In the genomic region with DNA sequence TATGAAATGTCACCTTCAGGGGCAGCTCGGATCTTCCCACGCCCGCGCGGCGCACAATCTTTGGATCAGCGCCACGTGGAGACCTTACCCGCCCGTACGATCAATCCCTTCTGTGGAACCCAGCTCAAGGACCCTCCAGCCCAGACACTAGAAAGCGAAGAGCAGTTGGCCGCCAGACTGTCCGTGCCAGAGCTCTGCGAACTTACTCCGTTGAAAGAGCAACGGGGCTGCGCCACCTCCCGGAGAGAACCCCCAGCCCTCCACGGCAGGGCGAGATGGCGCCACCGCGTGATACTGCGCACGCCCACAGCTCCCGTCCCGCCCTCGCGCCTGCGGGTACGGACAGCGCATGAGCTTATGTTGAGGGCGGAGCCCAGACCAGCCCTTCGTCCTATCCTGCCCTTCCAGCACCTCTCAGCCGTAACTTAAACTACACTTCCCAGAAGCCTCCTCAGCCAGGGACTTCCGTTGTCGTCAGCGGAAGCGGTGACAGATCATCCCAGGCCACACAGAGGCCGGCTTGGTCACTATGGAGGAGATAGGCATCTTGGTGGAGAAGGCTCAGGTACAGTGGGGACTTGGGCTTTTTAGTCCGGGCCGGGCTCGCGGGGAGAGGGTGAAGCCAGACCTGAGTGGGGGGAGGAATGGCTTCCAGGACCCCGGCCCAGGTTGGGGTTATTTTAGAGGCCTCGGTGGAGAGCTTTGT, we compare ENCODE assay signal across 1 cellular context.
TF ChIP-seq lines count a peak whose summit lies in the region.

A gene (plus strand): TSS at position 492 of the 706 bp plus-strand sequence. CDS start 38 bp downstream, at position 530.

TF ChIP-seq in K562, 482 proteins besides CTCF, POLR2A, EP300 and RAD21 (continued from another document and continues in another):
- TF ChIP-seq, protein P1, sequence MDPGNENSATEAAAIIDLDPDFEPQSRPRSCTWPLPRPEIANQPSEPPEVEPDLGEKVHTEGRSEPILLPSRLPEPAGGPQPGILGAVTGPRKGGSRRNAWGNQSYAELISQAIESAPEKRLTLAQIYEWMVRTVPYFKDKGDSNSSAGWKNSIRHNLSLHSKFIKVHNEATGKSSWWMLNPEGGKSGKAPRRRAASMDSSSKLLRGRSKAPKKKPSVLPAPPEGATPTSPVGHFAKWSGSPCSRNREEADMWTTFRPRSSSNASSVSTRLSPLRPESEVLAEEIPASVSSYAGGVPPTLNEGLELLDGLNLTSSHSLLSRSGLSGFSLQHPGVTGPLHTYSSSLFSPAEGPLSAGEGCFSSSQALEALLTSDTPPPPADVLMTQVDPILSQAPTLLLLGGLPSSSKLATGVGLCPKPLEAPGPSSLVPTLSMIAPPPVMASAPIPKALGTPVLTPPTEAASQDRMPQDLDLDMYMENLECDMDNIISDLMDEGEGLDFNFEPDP (CRISPR knock-in tag; IDR thresholded peaks at IDR 0.05) = no peak
- no peak for TF ChIP-seq DACH1 (IDR thresholded peaks at IDR 0.05; ENCODE audit: partially characterized antibody)
- TF ChIP-seq EWSR1 (IDR thresholded peaks at IDR 0.05; ENCODE audit: borderline replicate concordance, low read depth, partially characterized antibody) = no peak
- no peak for TF ChIP-seq NFYB (IDR thresholded peaks at IDR 0.05; ENCODE audit: extremely low read depth, insufficient read length)
- TF ChIP-seq SREBF2 (CRISPR knock-in tag; IDR thresholded peaks at IDR 0.05) = no peak
- TF ChIP-seq JUN (IDR thresholded peaks at IDR 0.05; ENCODE audit: borderline replicate concordance, low read depth, low read length) = peak; percentile 25; the same call in 1 of the 2 replicates
- TF ChIP-seq JUN (CRISPR knock-in tag; IDR thresholded peaks at IDR 0.05; ENCODE audit: borderline replicate concordance) = no peak
- TF ChIP-seq ZFP1 (CRISPR knock-in tag; IDR thresholded peaks at IDR 0.05) = no peak
- no peak for TF ChIP-seq POLR3A (IDR thresholded peaks at IDR 0.05; ENCODE audit: borderline replicate concordance, extremely low read depth, insufficient read depth, insufficient read length)
- TF ChIP-seq, protein P2, sequence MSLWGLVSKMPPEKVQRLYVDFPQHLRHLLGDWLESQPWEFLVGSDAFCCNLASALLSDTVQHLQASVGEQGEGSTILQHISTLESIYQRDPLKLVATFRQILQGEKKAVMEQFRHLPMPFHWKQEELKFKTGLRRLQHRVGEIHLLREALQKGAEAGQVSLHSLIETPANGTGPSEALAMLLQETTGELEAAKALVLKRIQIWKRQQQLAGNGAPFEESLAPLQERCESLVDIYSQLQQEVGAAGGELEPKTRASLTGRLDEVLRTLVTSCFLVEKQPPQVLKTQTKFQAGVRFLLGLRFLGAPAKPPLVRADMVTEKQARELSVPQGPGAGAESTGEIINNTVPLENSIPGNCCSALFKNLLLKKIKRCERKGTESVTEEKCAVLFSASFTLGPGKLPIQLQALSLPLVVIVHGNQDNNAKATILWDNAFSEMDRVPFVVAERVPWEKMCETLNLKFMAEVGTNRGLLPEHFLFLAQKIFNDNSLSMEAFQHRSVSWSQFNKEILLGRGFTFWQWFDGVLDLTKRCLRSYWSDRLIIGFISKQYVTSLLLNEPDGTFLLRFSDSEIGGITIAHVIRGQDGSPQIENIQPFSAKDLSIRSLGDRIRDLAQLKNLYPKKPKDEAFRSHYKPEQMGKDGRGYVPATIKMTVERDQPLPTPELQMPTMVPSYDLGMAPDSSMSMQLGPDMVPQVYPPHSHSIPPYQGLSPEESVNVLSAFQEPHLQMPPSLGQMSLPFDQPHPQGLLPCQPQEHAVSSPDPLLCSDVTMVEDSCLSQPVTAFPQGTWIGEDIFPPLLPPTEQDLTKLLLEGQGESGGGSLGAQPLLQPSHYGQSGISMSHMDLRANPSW (CRISPR knock-in tag; IDR thresholded peaks at IDR 0.05) = no peak; the same call in 1 of the 2 replicates
- TF ChIP-seq, protein P3, sequence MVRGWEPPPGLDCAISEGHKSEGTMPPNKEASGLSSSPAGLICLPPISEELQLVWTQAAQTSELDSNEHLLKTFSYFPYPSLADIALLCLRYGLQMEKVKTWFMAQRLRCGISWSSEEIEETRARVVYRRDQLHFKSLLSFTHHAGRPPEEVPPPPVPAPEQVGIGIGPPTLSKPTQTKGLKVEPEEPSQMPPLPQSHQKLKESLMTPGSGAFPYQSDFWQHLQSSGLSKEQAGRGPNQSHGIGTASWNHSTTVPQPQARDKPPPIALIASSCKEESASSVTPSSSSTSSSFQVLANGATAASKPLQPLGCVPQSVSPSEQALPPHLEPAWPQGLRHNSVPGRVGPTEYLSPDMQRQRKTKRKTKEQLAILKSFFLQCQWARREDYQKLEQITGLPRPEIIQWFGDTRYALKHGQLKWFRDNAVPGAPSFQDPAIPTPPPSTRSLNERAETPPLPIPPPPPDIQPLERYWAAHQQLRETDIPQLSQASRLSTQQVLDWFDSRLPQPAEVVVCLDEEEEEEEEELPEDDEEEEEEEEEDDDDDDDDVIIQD (CRISPR knock-in tag; IDR thresholded peaks at IDR 0.05) = no peak
- TF ChIP-seq, protein P4, sequence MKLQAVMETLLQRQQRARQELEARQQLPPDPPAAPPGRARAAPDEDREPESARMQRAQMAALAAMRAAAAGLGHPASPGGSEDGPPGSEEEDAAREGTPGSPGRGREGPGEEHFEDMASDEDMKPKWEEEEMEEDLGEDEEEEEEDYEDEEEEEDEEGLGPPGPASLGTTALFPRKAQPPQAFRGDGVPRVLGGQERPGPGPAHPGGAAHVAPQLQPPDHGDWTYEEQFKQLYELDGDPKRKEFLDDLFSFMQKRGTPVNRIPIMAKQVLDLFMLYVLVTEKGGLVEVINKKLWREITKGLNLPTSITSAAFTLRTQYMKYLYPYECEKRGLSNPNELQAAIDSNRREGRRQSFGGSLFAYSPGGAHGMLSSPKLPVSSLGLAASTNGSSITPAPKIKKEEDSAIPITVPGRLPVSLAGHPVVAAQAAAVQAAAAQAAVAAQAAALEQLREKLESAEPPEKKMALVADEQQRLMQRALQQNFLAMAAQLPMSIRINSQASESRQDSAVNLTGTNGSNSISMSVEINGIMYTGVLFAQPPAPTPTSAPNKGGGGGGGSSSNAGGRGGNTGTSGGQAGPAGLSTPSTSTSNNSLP (IDR thresholded peaks at IDR 0.05; ENCODE audit: borderline replicate concordance, low read depth, low read length) = no peak
- TF ChIP-seq CCAR2 (IDR thresholded peaks at IDR 0.05; ENCODE audit: low read depth, low read length) = no peak
- TF ChIP-seq, protein P5, sequence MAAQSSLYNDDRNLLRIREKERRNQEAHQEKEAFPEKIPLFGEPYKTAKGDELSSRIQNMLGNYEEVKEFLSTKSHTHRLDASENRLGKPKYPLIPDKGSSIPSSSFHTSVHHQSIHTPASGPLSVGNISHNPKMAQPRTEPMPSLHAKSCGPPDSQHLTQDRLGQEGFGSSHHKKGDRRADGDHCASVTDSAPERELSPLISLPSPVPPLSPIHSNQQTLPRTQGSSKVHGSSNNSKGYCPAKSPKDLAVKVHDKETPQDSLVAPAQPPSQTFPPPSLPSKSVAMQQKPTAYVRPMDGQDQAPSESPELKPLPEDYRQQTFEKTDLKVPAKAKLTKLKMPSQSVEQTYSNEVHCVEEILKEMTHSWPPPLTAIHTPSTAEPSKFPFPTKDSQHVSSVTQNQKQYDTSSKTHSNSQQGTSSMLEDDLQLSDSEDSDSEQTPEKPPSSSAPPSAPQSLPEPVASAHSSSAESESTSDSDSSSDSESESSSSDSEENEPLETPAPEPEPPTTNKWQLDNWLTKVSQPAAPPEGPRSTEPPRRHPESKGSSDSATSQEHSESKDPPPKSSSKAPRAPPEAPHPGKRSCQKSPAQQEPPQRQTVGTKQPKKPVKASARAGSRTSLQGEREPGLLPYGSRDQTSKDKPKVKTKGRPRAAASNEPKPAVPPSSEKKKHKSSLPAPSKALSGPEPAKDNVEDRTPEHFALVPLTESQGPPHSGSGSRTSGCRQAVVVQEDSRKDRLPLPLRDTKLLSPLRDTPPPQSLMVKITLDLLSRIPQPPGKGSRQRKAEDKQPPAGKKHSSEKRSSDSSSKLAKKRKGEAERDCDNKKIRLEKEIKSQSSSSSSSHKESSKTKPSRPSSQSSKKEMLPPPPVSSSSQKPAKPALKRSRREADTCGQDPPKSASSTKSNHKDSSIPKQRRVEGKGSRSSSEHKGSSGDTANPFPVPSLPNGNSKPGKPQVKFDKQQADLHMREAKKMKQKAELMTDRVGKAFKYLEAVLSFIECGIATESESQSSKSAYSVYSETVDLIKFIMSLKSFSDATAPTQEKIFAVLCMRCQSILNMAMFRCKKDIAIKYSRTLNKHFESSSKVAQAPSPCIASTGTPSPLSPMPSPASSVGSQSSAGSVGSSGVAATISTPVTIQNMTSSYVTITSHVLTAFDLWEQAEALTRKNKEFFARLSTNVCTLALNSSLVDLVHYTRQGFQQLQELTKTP (IDR thresholded peaks at IDR 0.05; ENCODE audit: low read depth in 1 of 2, partially characterized antibody in 2 of 2) = peak in 1 of 2 experiments; percentile 87
- TF ChIP-seq NFATC3 (IDR thresholded peaks at IDR 0.05) = no peak
- no peak for TF ChIP-seq CAMTA2 (CRISPR knock-in tag; conservative IDR thresholded peaks at IDR 0.05)
- peak; percentile 69 for TF ChIP-seq POLR2B (IDR thresholded peaks at IDR 0.05; ENCODE audit: low read depth, partially characterized antibody)
- TF ChIP-seq HOXB6 (CRISPR knock-in tag; IDR thresholded peaks at IDR 0.05; ENCODE audit: borderline replicate concordance) = no peak
- 0 out of 2 replicates have a peak, but pooled peaks have one; percentile 13 for TF ChIP-seq KLF16 (IDR thresholded peaks at IDR 0.05)
- TF ChIP-seq CBFA2T3 (IDR thresholded peaks at IDR 0.05) = no peak
- TF ChIP-seq PHF8 (IDR thresholded peaks at IDR 0.05; ENCODE audit: borderline replicate concordance, low read length) = peak; percentile 88
- TF ChIP-seq MYBL2 (IDR thresholded peaks at IDR 0.05; ENCODE audit: low read depth) = no peak
- no peak for TF ChIP-seq MYBL2 (CRISPR knock-in tag; IDR thresholded peaks at IDR 0.05; ENCODE audit: borderline replicate concordance)
- peak; percentile 92 for TF ChIP-seq ZFX (CRISPR knock-in tag; IDR thresholded peaks at IDR 0.05)
- no peak; the same call in 1 of the 2 replicates for TF ChIP-seq SPI1 (IDR thresholded peaks at IDR 0.05; ENCODE audit: borderline replicate concordance, low read depth, low read length)
- no peak for TF ChIP-seq BMI1 (IDR thresholded peaks at IDR 0.05; ENCODE audit: low read length)
- TF ChIP-seq NR3C1 (CRISPR knock-in tag; IDR thresholded peaks at IDR 0.05) = no peak
- no peak for TF ChIP-seq ZNF133 (CRISPR knock-in tag; IDR thresholded peaks at IDR 0.05)
- TF ChIP-seq, protein P6, sequence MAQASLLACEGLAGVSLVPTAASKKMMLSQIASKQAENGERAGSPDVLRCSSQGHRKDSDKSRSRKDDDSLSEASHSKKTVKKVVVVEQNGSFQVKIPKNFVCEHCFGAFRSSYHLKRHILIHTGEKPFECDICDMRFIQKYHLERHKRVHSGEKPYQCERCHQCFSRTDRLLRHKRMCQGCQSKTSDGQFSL (CRISPR knock-in tag; IDR thresholded peaks at IDR 0.05) = no peak; the same call in 1 of the 2 replicates
- TF ChIP-seq, protein P6 (tag; IDR thresholded peaks at IDR 0.05) = no peak
- TF ChIP-seq, protein P7, sequence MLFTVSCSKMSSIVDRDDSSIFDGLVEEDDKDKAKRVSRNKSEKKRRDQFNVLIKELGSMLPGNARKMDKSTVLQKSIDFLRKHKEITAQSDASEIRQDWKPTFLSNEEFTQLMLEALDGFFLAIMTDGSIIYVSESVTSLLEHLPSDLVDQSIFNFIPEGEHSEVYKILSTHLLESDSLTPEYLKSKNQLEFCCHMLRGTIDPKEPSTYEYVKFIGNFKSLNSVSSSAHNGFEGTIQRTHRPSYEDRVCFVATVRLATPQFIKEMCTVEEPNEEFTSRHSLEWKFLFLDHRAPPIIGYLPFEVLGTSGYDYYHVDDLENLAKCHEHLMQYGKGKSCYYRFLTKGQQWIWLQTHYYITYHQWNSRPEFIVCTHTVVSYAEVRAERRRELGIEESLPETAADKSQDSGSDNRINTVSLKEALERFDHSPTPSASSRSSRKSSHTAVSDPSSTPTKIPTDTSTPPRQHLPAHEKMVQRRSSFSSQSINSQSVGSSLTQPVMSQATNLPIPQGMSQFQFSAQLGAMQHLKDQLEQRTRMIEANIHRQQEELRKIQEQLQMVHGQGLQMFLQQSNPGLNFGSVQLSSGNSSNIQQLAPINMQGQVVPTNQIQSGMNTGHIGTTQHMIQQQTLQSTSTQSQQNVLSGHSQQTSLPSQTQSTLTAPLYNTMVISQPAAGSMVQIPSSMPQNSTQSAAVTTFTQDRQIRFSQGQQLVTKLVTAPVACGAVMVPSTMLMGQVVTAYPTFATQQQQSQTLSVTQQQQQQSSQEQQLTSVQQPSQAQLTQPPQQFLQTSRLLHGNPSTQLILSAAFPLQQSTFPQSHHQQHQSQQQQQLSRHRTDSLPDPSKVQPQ (CRISPR knock-in tag; IDR thresholded peaks at IDR 0.05; ENCODE audit: borderline replicate concordance) = no peak
- peak; percentile 94 for TF ChIP-seq TBP (optimal IDR thresholded peaks at IDR 0.05; ENCODE audit: low read depth, low read length)
- TF ChIP-seq HDAC2 (IDR thresholded peaks at IDR 0.05) = peak; percentile 11; the same call in 1 of the 2 replicates
- TF ChIP-seq PHF20 (IDR thresholded peaks at IDR 0.05; ENCODE audit: partially characterized antibody) = peak; percentile 71
- TF ChIP-seq, protein P8, sequence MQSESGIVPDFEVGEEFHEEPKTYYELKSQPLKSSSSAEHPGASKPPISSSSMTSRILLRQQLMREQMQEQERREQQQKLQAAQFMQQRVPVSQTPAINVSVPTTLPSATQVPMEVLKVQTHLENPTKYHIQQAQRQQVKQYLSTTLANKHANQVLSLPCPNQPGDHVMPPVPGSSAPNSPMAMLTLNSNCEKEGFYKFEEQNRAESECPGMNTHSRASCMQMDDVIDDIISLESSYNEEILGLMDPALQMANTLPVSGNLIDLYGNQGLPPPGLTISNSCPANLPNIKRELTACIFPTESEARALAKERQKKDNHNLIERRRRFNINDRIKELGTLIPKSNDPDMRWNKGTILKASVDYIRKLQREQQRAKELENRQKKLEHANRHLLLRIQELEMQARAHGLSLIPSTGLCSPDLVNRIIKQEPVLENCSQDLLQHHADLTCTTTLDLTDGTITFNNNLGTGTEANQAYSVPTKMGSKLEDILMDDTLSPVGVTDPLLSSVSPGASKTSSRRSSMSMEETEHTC (IDR thresholded peaks at IDR 0.05) = peak; percentile 89
- TF ChIP-seq RBBP5 (IDR thresholded peaks at IDR 0.05; ENCODE audit: borderline replicate concordance, insufficient read depth, low read length, poor library complexity, severe bottlenecking) = peak; percentile 43
- peak; percentile 98 for TF ChIP-seq GABPB1 (CRISPR knock-in tag; IDR thresholded peaks at IDR 0.05)
- TF ChIP-seq SMARCB1 (IDR thresholded peaks at IDR 0.05; ENCODE audit: insufficient read length, low read depth) = no peak
- TF ChIP-seq ZNF347 (CRISPR knock-in tag; IDR thresholded peaks at IDR 0.05; ENCODE audit: low read depth) = no peak
- TF ChIP-seq ZNF263 (CRISPR knock-in tag; IDR thresholded peaks at IDR 0.05; ENCODE audit: borderline replicate concordance) = peak; percentile 68; the same call in 1 of the 2 replicates
- no peak for TF ChIP-seq SRSF7 (optimal IDR thresholded peaks at IDR 0.05; ENCODE audit: low read depth, low read length)
- TF ChIP-seq HNRNPUL1 (IDR thresholded peaks at IDR 0.05; ENCODE audit: low read length) = no peak
- TF ChIP-seq, protein P9, sequence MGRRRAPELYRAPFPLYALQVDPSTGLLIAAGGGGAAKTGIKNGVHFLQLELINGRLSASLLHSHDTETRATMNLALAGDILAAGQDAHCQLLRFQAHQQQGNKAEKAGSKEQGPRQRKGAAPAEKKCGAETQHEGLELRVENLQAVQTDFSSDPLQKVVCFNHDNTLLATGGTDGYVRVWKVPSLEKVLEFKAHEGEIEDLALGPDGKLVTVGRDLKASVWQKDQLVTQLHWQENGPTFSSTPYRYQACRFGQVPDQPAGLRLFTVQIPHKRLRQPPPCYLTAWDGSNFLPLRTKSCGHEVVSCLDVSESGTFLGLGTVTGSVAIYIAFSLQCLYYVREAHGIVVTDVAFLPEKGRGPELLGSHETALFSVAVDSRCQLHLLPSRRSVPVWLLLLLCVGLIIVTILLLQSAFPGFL (CRISPR knock-in tag; IDR thresholded peaks at IDR 0.05) = no peak
